Comparison of ENCODE assay signal across 8 cellular contexts in the genomic region with DNA sequence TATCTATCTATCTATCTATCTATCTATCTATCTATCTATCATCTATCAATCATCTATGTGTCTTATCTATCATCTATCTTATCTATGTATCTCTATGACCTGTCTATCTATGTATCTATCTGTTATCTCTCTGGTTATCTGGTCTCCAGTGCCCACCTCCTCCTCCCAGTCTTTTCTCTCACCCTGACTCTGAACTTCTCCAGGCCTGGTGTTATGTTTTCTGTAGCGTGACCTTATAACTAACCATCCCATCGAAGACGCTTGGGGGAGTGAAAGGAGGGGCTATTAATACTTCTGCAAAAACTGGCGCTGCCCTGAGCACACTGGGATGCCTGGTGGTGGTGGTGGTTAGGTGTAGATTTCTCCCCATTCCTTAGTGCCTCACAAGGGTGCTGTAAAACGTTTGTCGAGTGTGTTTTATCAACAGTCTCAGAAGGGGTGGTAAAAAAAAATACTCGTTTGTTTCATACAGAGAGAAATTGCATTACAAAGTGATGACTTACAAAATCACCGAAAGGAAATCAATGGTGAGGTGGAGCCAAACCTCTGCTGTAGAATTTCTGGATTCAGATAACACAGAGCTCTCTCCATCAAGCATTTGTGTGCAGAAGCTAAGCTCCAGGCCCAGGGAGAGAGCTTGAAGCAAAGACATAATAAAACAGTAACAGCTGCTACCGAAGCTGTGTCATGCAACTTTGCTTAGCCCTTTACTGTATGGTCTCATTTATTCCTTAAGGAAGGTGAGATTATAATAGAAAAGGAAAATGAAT.
DNase-seq lines count a peak whose midpoint lies in the region; ATAC-seq and TF ChIP-seq lines count a peak whose summit lies in the region.

No MANE protein-coding gene starts in this region.

- H3K79me1 ChIP-seq in mesenchymal stem cell (replicated peaks; ENCODE audit: low read length, poor library complexity, severe bottlenecking): no peaks in the 10 kb centered on the region

- H3K27me3 Mint-ChIP-seq in activated naive CD8-positive, alpha-beta T cell treated with anti-CD3 and anti-CD28 coated beads for 36 hours: no peaks in the 10 kb centered on the region

- peaks cover 5 to 61% (median 33%) of the 10 kb centered on the region in 9 donors for H3K4me1 ChIP-seq in heart right ventricle
- H3K4me1 ChIP-seq in mesenchymal stem cell (ENCODE audit: control insufficient read depth, insufficient read depth, low read depth, low read length): peaks cover 9% of the 10 kb centered on the region
- peaks cover 44% of the 10 kb centered on the region for H3K4me1 ChIP-seq in vagina

- DNase-seq in heart right ventricle (no peak), cardiac septum (ENCODE audit: low spot score) (no peak), mesenchymal stem cell (peak; percentile 43), vagina (ENCODE audit: extremely low spot score in 2 of 2) (no peak), cortex of kidney (lab: John Stamatoyannopoulos, UW) (no peak), DMS153 treated with DMSO at 0.1 percent for 48 hours (lab: John Stamatoyannopoulos, UW; ENCODE audit: unreplicated experiment) (no peak), KG1 (lab: John Stamatoyannopoulos, UW) (no peak)
- no peak for DNase-seq in activated naive CD8-positive, alpha-beta T cell treated with anti-CD3 and anti-CD28 coated beads for 36 hours

- H3K18ac ChIP-seq in mesenchymal stem cell (ENCODE audit: low read depth in 1 of 2, low read length in 2 of 2): no peak overlapping the region

- H2BK12ac ChIP-seq in mesenchymal stem cell (ENCODE audit: low read length in 2 of 2): peak overlapping the region; percentile 71 to 94

- H3K9me3 ChIP-seq in heart right ventricle (no peaks in the 10 kb centered on the region), mesenchymal stem cell (ENCODE audit: control insufficient read depth, low read length) (no peaks in the 10 kb centered on the region), vagina (no peaks in the 10 kb centered on the region)

- no peak overlapping the region for H3K4me2 ChIP-seq in mesenchymal stem cell (ENCODE audit: low read length, poor library complexity, severe bottlenecking)

- H3K27ac Mint-ChIP-seq in activated naive CD8-positive, alpha-beta T cell treated with anti-CD3 and anti-CD28 coated beads for 36 hours: peak overlapping the region; percentile 92

- no peak overlapping the region for H2BK5ac ChIP-seq in mesenchymal stem cell (ENCODE audit: low read depth, low read length, poor library complexity, severe bottlenecking)

- intact Hi-C loops in heart right ventricle (cut with DNase I): loop anchor here in 7 of 10 donors (1.0 to 10.0 kb wide), 4 partner anchors 42 to 335 kb away; no protein-coding TSS in a partner anchor
- intact Hi-C loops in cardiac septum (cut with DNase I): no loop called here
- intact Hi-C loops in vagina (cut with DNase I): loop anchor here (5.0 kb wide), 1 partner anchor 337 kb away; no protein-coding TSS in a partner anchor

- TF ChIP-seq CTCF in heart right ventricle (IDR thresholded peaks at IDR 0.05) (no peak), vagina (IDR thresholded peaks at IDR 0.05) (no peak)

- 46 to 57% methylated on average over 9 of the region's 9 CpGs for WGBS in heart right ventricle, 2 donors
- WGBS in mesenchymal stem cell: 27% methylated on average over 8 of the region's 9 CpGs

- TF ChIP-seq POLR2A in vagina (IDR thresholded peaks at IDR 0.05): no peak

- no peak overlapping the region for H2AK5ac ChIP-seq in mesenchymal stem cell (ENCODE audit: low read length, severe bottlenecking)

- H3K4me3 ChIP-seq in heart right ventricle: peak overlapping the region in 6 of 10 donors; percentile 58 to 74 (median 64)
- peak overlapping the region in 1 of 2 experiments; percentile 74 for H3K4me3 ChIP-seq in mesenchymal stem cell (ENCODE audit: insufficient read depth in 1 of 2, low read depth in 1 of 2, low read length in 2 of 2)
- no peak overlapping the region for H3K4me3 ChIP-seq in vagina

- peaks cover 6% of the 10 kb centered on the region for H3K36me3 Mint-ChIP-seq in activated naive CD8-positive, alpha-beta T cell treated with anti-CD3 and anti-CD28 coated beads for 36 hours

- H2BK120ac ChIP-seq in mesenchymal stem cell (ENCODE audit: low read depth, low read length): peak overlapping the region; percentile 58

- H4K91ac ChIP-seq in mesenchymal stem cell (ENCODE audit: low read length): no peak overlapping the region

- peak overlapping the region; percentile 9 to 24 for H3K4ac ChIP-seq in mesenchymal stem cell (ENCODE audit: low read depth in 1 of 2, low read length in 2 of 2)

- peak overlapping the region; percentile 93 for H3K9ac ChIP-seq in mesenchymal stem cell (ENCODE audit: low read length)

- peak overlapping the region in 8 of 10 donors; percentile 81 to 97 (median 91) for H3K27ac ChIP-seq in heart right ventricle
- peak overlapping the region; percentile 56 for H3K27ac ChIP-seq in mesenchymal stem cell (ENCODE audit: low read length, poor library complexity, severe bottlenecking)
- H3K27ac ChIP-seq in vagina: peak overlapping the region; percentile 91

- no peak overlapping the region for H3K14ac ChIP-seq in mesenchymal stem cell (ENCODE audit: low read length in 2 of 2)

- peak overlapping the region; percentile 49 for H4K8ac ChIP-seq in mesenchymal stem cell (ENCODE audit: low read length)

- peak overlapping the region; percentile 85 for H3K4me3 Mint-ChIP-seq in activated naive CD8-positive, alpha-beta T cell treated with anti-CD3 and anti-CD28 coated beads for 36 hours

- no peak overlapping the region for H3K23ac ChIP-seq in mesenchymal stem cell (ENCODE audit: low read length in 2 of 2)

- H2BK15ac ChIP-seq in mesenchymal stem cell (ENCODE audit: low read depth, poor library complexity, severe bottlenecking): peak overlapping the region; percentile 17

- peak overlapping the region; percentile 84 for H2AFZ ChIP-seq in mesenchymal stem cell (ENCODE audit: low read depth, low read length)

- H3K27me3 ChIP-seq in heart right ventricle (no peaks in the 10 kb centered on the region), mesenchymal stem cell (ENCODE audit: control insufficient read depth in 1 of 2, insufficient read depth in 1 of 2, low read length in 2 of 2) (no peaks in the 10 kb centered on the region), vagina (no peaks in the 10 kb centered on the region)

- peaks cover 48% of the 10 kb centered on the region for H3K4me1 Mint-ChIP-seq in activated naive CD8-positive, alpha-beta T cell treated with anti-CD3 and anti-CD28 coated beads for 36 hours

- H3K36me3 ChIP-seq in heart right ventricle (no peaks in the 10 kb centered on the region), mesenchymal stem cell (ENCODE audit: control insufficient read depth in 1 of 2, insufficient read depth in 2 of 2, low read depth in 1 of 2, low read length in 2 of 2) (no peaks in the 10 kb centered on the region), vagina (no peaks in the 10 kb centered on the region)

- ATAC-seq in heart right ventricle: no peak

- H3K9me3 Mint-ChIP-seq in activated naive CD8-positive, alpha-beta T cell treated with anti-CD3 and anti-CD28 coated beads for 36 hours: peaks cover 5% of the 10 kb centered on the region

Comparison
In these comparisons a context has a peak if more than half of its experiments do, and no peak if none do; other contexts are left out.
1. H3K4me3 ChIP-seq: peak in heart right ventricle (6 of 10); none in vagina (0 of 2).
2. Peak in every context shown above with its lines, with median percentiles within 50 percentile points of each other: H3K27ac ChIP-seq.